14 cellular contexts compared by ENCODE assay signal in the genomic region with DNA sequence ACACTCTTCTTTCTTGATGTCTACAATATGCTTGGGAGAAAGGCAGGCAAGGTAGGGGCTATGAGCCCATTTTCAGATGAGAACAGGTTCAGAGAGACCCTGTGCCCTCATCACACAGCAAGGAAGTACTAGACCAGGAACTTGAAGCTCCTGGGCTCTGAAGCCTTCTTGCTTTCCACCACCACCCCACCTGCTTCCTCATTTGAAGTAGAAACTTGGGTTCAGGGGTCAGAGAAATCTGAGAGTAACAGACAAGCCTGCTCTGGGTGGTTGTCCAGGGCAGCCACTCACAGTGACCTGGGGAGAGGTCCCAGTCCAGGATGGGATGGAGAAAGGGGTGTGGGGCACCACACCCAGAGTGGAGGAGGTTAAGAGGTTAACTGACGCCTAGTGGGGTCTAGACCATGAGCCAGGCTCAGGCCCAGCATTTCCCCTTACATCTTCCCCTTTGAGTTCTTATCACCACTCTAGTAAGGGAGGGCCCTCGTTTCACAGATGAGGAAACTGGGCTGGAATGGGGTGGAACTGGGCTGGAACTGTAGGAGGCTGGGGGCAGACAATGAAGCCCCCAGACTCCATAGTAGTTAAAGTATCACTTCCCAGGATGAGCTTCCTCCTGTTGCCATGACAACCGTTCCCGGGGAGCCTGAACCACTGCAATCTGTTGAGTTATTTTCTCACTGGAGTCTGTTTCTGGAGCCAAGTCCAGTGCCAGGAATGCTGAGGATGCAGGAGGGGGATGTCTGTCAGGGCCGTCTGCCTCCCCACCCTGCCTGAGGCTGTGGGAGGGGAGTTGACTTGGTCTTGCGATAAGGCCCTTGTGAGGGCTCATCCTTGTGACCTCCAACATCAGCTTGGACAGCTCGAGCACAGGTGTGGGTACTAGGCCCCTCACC. TPM values are rescaled to one million over a fixed set of nuclear protein-coding genes. Genes with fewer than 3 reads are reported as not detected.
A peak's percentile ranks its signal among the peaks of the same experiment; 100 is the strongest.
DNase-seq lines count a peak whose midpoint lies in the region; ATAC-seq, FAIRE-seq and TF ChIP-seq lines count a peak whose summit lies in the region.
"Had no signal": no experiment of that assay in that cellular context is flagged by ENCODE, and none has a peak within 500 bp of the region (broad histone marks: within the 10 kb centered on the region; RNA-seq: fewer than 3 reads in every experiment).

No MANE protein-coding gene starts in this region.

- H2BK120ac ChIP-seq in neuronal stem cell (ENCODE audit: low read depth, low read length): no peak overlapping the region

- H3K27me3 ChIP-seq in GM12878 (replicated peaks in 1 of 2; ENCODE audit: control insufficient read depth in 2 of 2, insufficient read depth in 2 of 2, low read length in 1 of 2) (peaks cover 0 to 2% of the 10 kb centered on the region in 2 experiments; a peak in 1 of 4 replicates), neuronal stem cell (ENCODE audit: control insufficient read depth in 3 of 3, insufficient read depth in 3 of 3, low read depth in 1 of 3, low read length in 3 of 3) (no peaks in the 10 kb centered on the region)

- intact Hi-C loops in GM12878 (cut with micrococcal nuclease; ENCODE audit: unreplicated experiment): no loop called here

- TF ChIP-seq RAD21 in GM12878 (IDR thresholded peaks at IDR 0.05; ENCODE audit: insufficient read depth, low read depth, low read length): no peak

- H3K4me2 ChIP-seq in GM12878 (ENCODE audit: control insufficient read depth, insufficient read depth) (no peak overlapping the region), neuronal stem cell (ENCODE audit: insufficient read depth, low read length, poor library complexity, severe bottlenecking) (peak overlapping the region; percentile 26)

- no peak overlapping the region for H2BK15ac ChIP-seq in neuronal stem cell (ENCODE audit: low read length)

- CTCF ChIA-PET in GM12878 (lab: Yijun Ruan, JAX): interaction anchor here (1.5 to 4.1 kb wide), 3 partner anchors 14 to 150 kb away, joined by 3 to 36 read pairs (median 21); no protein-coding TSS in a partner anchor

- H3K36me3 ChIP-seq in GM12878 (ENCODE audit: control insufficient read depth in 2 of 2, insufficient read depth in 2 of 2, low read length in 1 of 2) (no peaks in the 10 kb centered on the region), neuronal stem cell (replicated peaks in 1 of 2; ENCODE audit: control insufficient read depth in 2 of 2, insufficient read depth in 2 of 2, low read length in 2 of 2) (no peaks in the 10 kb centered on the region)
- H3K36me3 ChIP-seq: breast epithelium, esophagus muscularis mucosa had no signal

- peak overlapping the region; percentile 66 for H2AK5ac ChIP-seq in neuronal stem cell (ENCODE audit: low read depth, low read length)

- no peak overlapping the region for H3K4ac ChIP-seq in neuronal stem cell (ENCODE audit: low read length)

- no peak overlapping the region for H3K27ac ChIP-seq in GM12878 (ENCODE audit: control insufficient read depth, insufficient read depth)
- H3K27ac ChIP-seq in neuronal stem cell (replicated peaks; ENCODE audit: low read length): peak overlapping the region; percentile 92
- H3K27ac ChIP-seq: breast epithelium, esophagus muscularis mucosa, RWPE1 had no signal

- peak overlapping the region; percentile 88 for H3K18ac ChIP-seq in neuronal stem cell (ENCODE audit: low read length)

- H2BK12ac ChIP-seq in neuronal stem cell (ENCODE audit: low read length): peak overlapping the region; percentile 98

- POLR2A ChIA-PET in GM12878 (lab: Charles Lee): interaction anchor here (0.5 kb wide), 1 partner anchor 62 kb away, joined by 3 read pairs; no protein-coding TSS in a partner anchor

- RAD21 ChIA-PET in GM12878 (lab: Charles Lee; ENCODE audit: unreplicated experiment): interaction anchor here (0.7 kb wide), 1 partner anchor 150 kb away, joined by 3 read pairs; no protein-coding TSS in a partner anchor

- WGBS in GM12878 (ENCODE audit: insufficient coverage, insufficient replicate concordance, low lambda C conversion rate, missing lambda C conversion rate): 39% methylated on average over 7 of the region's 7 CpGs
- WGBS in neuronal stem cell (ENCODE audit: extremely low coverage in 2 of 2, insufficient read length in 2 of 2, insufficient replicate concordance in 1 of 2), 2 donors: no CpG with 5 or more reads among the region's 7 CpGs

- TF ChIP-seq CTCF in GM12865 (IDR thresholded peaks at IDR 0.05; ENCODE audit: insufficient read depth, low read depth, low read length, missing control alignments) (no peak), GM12878 (IDR thresholded peaks at IDR 0.05 in 2 of 3, conservative IDR thresholded peaks at IDR 0.05 in 1 of 3; ENCODE audit: control insufficient read depth in 2 of 3, extremely low read depth in 1 of 3, insufficient read depth in 1 of 3, low read depth in 3 of 3, low read length in 3 of 3) (no peak)

- H2AFZ ChIP-seq in GM12878 (ENCODE audit: control insufficient read depth, low read depth, low read length) (peak overlapping the region; percentile 42; the same call in 1 of the 2 replicates), neuronal stem cell (ENCODE audit: low read length) (peak overlapping the region; percentile 71)

- peaks cover 3% of the 10 kb centered on the region; the same call in 1 of the 2 replicates for H3K4me1 ChIP-seq in GM12878 (ENCODE audit: control insufficient read depth, insufficient read depth, low read length)
- H3K4me1 ChIP-seq in neuronal stem cell (ENCODE audit: control insufficient read depth in 2 of 2, insufficient read depth in 1 of 2, low read depth in 1 of 2, low read length in 2 of 2): peaks cover 23 to 35% of the 10 kb centered on the region in 2 donors
- H3K4me1 ChIP-seq: breast epithelium had no signal

- no peak overlapping the region for H2BK5ac ChIP-seq in neuronal stem cell (ENCODE audit: low read length)

- H4K91ac ChIP-seq in neuronal stem cell (ENCODE audit: low read depth, low read length, poor library complexity): no peak overlapping the region

- H3K9ac ChIP-seq in GM12878 (ENCODE audit: control insufficient read depth, insufficient read depth, low read length): no peak overlapping the region
- H3K9ac ChIP-seq in neuronal stem cell (ENCODE audit: low read depth, low read length, poor library complexity): no peak overlapping the region

- in situ Hi-C loops in GM12878 (cut with MboI): loop anchor here (5.0 kb wide), 1 partner anchor 155 kb away; no protein-coding TSS in a partner anchor

- H3K23ac ChIP-seq in neuronal stem cell (ENCODE audit: low read depth, low read length, poor library complexity): no peak overlapping the region

- H4K8ac ChIP-seq in neuronal stem cell (ENCODE audit: low read depth, low read length): no peak overlapping the region

- no peak overlapping the region for H3K14ac ChIP-seq in neuronal stem cell (ENCODE audit: low read length)

- SMC1A ChIA-PET in GM12878 (lab: Charles Lee; ENCODE audit: uncharacterized antibody, unreplicated experiment): interaction anchor here (1.0 to 1.7 kb wide), 4 partner anchors 133 to 150 kb away, joined by 3 to 5 read pairs (median 3); no protein-coding TSS in a partner anchor

- TF ChIP-seq EP300 in GM12878 (IDR thresholded peaks at IDR 0.05; ENCODE audit: borderline replicate concordance in 1 of 2, control insufficient read depth in 1 of 2, low read depth in 2 of 2, low read length in 2 of 2): no peak

- ATAC-seq in GM12878: peak; percentile 59
- ATAC-seq: naive thymus-derived CD8-positive, alpha-beta T cell had no signal

- BruUV-seq in GM12878 (replicated peaks; lab: Mats Ljungman, UMichigan): no TSS peak

- H3K9me3 ChIP-seq in GM12878 (replicated peaks; ENCODE audit: control insufficient read depth, insufficient read depth, low read length) (no peaks in the 10 kb centered on the region), neuronal stem cell (replicated peaks in 1 of 2; ENCODE audit: control insufficient read depth in 2 of 2, insufficient read depth in 1 of 2, low read depth in 1 of 2, low read length in 2 of 2) (no peaks in the 10 kb centered on the region)
- H3K9me3 ChIP-seq: breast epithelium, esophagus muscularis mucosa had no signal

- no peaks in the 10 kb centered on the region for H3K79me1 ChIP-seq in neuronal stem cell (ENCODE audit: low read depth, low read length)

- TF ChIP-seq POLR2A in GM12878 (IDR thresholded peaks at IDR 0.05; ENCODE audit: low read depth, low read length): no peak

- H3K79me2 ChIP-seq in GM12878 (ENCODE audit: control insufficient read depth, insufficient read depth, low read length): no peaks in the 10 kb centered on the region

- no peaks in the 10 kb centered on the region for H4K20me1 ChIP-seq in GM12878 (ENCODE audit: control insufficient read depth, insufficient read depth)

- no peak for FAIRE-seq in GM12878 (lab: Jason Lieb, UNC)

- H3K4me3 ChIP-seq in GM12865 (ENCODE audit: low read depth, low read length): no peak overlapping the region
- no peak overlapping the region for H3K4me3 ChIP-seq in GM12878
- H3K4me3 ChIP-seq in neuronal stem cell (ENCODE audit: low read length in 2 of 2): no peak overlapping the region
- H3K4me3 ChIP-seq: breast epithelium, esophagus muscularis mucosa had no signal

- DNase-seq in GM12865 (ENCODE audit: low read depth) (peak; percentile 42), NCI-H2171 (lab: John Stamatoyannopoulos, UW) (peak; percentile 27), GM12878 (ENCODE audit: low read depth, low spot score) (no peak), neuronal stem cell (ENCODE audit: low spot score) (peak; percentile 30), NCI-H526 treated with DMSO at 0.1 percent for 48 hours (lab: John Stamatoyannopoulos, UW) (no peak)
- no peak for DNase-seq in stimulated activated CD4-positive, alpha-beta T cell treated with anti-CD3 and anti-CD28 coated beads, Interleukin-12 subunit alpha, Interleukin-12 subunit beta, amount 100 ng/mL, for 4 hours
- no peak for DNase-seq in activated CD8-positive, alpha-beta memory T cell treated with anti-CD3 and anti-CD28 coated beads, Interleukin-2, amount 50 U/mL, for 48 hours
- DNase-seq: NCI-H1048; stimulated activated CD4-positive, alpha-beta T cell treated with anti-CD3 and anti-CD28 coated beads, Interleukin-1b, Interleukin-23, amount 100 ng/mL, for 48 hours; stimulated activated naive CD4-positive, alpha-beta T cell treated with Interleukin-2 at 50 U/mL for 16 hours had no signal

RNA-seq across cellular contexts. Expression of a gene that starts 16.2 kb away (rescaled TPM):
- 61.5 and 63.1 TPM in 2 replicates for total RNA-seq in GM12878 (2013; cell fraction: nucleolus; rRNA removed)
- 28.6 and 30.1 TPM in 2 replicates for total RNA-seq in GM12878 (2014; rRNA removed)
- total RNA-seq in GM12878 (2014; rRNA removed; fragmentation: Illumina TruSeq; extraction: Trizol): 15.9 and 18.1 TPM in 2 replicates
- 43.9 and 44.2 TPM in 2 replicates for total RNA-seq in GM12878 (2021)
- polyA plus RNA-seq in GM12878 (2011; ENCODE audit: low read depth): 9.3 TPM
- 8.6 and 22.6 TPM in 2 replicates for polyA plus RNA-seq in GM12878 (2011; rRNA removed)
- polyA plus RNA-seq in GM12878 (2011; cell fraction: cytosol; rRNA removed): 22.1 and 28.1 TPM in 2 replicates
- 65.0 and 92.9 TPM in 2 replicates for polyA plus RNA-seq in GM12878 (2011; cell fraction: nucleus; rRNA removed)
- polyA plus RNA-seq in GM12878 (2012): 24.0 and 34.6 TPM in 2 replicates
- 24.7 and 27.8 TPM in 2 replicates for polyA plus RNA-seq in GM12878 (2014; fragmentation: Illumina TruSeq; extraction: Trizol)
- polyA plus RNA-seq in GM12878 (2014; fragmentation: Nextera tagmentation; extraction: Ambion mirVana): 1 to 10 TPM; 1.3 to 2.3 TPM
- polyA plus RNA-seq in GM12878 (2014; rRNA removed): 33.5 and 39.8 TPM in 2 replicates
- polyA plus RNA-seq in GM12878 (2016; fragmentation: Nextera tagmentation; extraction: Ambion mirVana): 10 to 100 TPM; 10.6 to 15.3 TPM
- polyA minus RNA-seq in GM12878 (2011; rRNA and poly(A)+ RNA removed): 23.6 and 28.7 TPM in 2 replicates
- polyA minus RNA-seq in GM12878 (2011; cell fraction: cytosol; rRNA and poly(A)+ RNA removed): 14.8 and 15.6 TPM in 2 replicates
- 20.8 and 40.7 TPM in 2 replicates for polyA minus RNA-seq in GM12878 (2011; cell fraction: nucleus; rRNA and poly(A)+ RNA removed)
- 24.9 TPM for polyA plus RNA-seq in neuronal stem cell (2013, experiment 1 of 2)
- 24.3 TPM for polyA plus RNA-seq in neuronal stem cell (2013, experiment 2 of 2)

RNA-seq across cellular contexts. Expression of a gene that starts 38.3 kb away (rescaled TPM):
- not detected in 2 replicates for total RNA-seq in GM12878 (2013; cell fraction: nucleolus; rRNA removed)
- total RNA-seq in GM12878 (2014; rRNA removed): not detected in 2 replicates
- not detected in 2 replicates for total RNA-seq in GM12878 (2014; rRNA removed; fragmentation: Illumina TruSeq; extraction: Trizol)
- not detected in 2 replicates for total RNA-seq in GM12878 (2021)
- polyA plus RNA-seq in GM12878 (2011; ENCODE audit: low read depth): 0.33 TPM
- polyA plus RNA-seq in GM12878 (2011; rRNA removed): not detected in 2 replicates
- not detected in 2 replicates for polyA plus RNA-seq in GM12878 (2011; cell fraction: cytosol; rRNA removed)
- not detected in 2 replicates for polyA plus RNA-seq in GM12878 (2011; cell fraction: nucleus; rRNA removed)
- polyA plus RNA-seq in GM12878 (2012): 0.24 and 0.58 TPM in 2 replicates
- 0.09 TPM in 1 of 2 replicates, not detected in the other for polyA plus RNA-seq in GM12878 (2014; fragmentation: Illumina TruSeq; extraction: Trizol)
- polyA plus RNA-seq in GM12878 (2014; fragmentation: Nextera tagmentation; extraction: Ambion mirVana): under 1 TPM; 0.05 to 0.24 TPM
- polyA plus RNA-seq in GM12878 (2014; rRNA removed): 0.09 and 0.23 TPM in 2 replicates
- under 1 TPM; 0.36 to 0.87 TPM for polyA plus RNA-seq in GM12878 (2016; fragmentation: Nextera tagmentation; extraction: Ambion mirVana)
- not detected in 2 replicates for polyA minus RNA-seq in GM12878 (2011; rRNA and poly(A)+ RNA removed)
- polyA minus RNA-seq in GM12878 (2011; cell fraction: cytosol; rRNA and poly(A)+ RNA removed): not detected in 2 replicates
- not detected in 2 replicates for polyA minus RNA-seq in GM12878 (2011; cell fraction: nucleus; rRNA and poly(A)+ RNA removed)
- 0.04 TPM for polyA plus RNA-seq in neuronal stem cell (2013, experiment 1 of 2)
- polyA plus RNA-seq in neuronal stem cell (2013, experiment 2 of 2): 0.04 TPM
- total RNA-seq: breast epithelium; naive thymus-derived CD8-positive, alpha-beta T cell had no signal

Comparison
In these comparisons a context has a peak if more than half of its experiments do, and no peak if none do; other contexts are left out.
1. DNase-seq: peak in GM12865 (single experiment), NCI-H2171 (single experiment) and neuronal stem cell (single experiment); none in GM12878 (single experiment), stimulated activated CD4-positive, alpha-beta T cell treated with anti-CD3 and anti-CD28 coated beads, Interleukin-12 subunit alpha, Interleukin-12 subunit beta, amount 100 ng/mL, for 4 hours (single experiment), activated CD8-positive, alpha-beta memory T cell treated with anti-CD3 and anti-CD28 coated beads, Interleukin-2, amount 50 U/mL, for 48 hours (single experiment) and NCI-H526 treated with DMSO at 0.1 percent for 48 hours (single experiment).